1 cellular context compared by ENCODE assay signal in the genomic region with DNA sequence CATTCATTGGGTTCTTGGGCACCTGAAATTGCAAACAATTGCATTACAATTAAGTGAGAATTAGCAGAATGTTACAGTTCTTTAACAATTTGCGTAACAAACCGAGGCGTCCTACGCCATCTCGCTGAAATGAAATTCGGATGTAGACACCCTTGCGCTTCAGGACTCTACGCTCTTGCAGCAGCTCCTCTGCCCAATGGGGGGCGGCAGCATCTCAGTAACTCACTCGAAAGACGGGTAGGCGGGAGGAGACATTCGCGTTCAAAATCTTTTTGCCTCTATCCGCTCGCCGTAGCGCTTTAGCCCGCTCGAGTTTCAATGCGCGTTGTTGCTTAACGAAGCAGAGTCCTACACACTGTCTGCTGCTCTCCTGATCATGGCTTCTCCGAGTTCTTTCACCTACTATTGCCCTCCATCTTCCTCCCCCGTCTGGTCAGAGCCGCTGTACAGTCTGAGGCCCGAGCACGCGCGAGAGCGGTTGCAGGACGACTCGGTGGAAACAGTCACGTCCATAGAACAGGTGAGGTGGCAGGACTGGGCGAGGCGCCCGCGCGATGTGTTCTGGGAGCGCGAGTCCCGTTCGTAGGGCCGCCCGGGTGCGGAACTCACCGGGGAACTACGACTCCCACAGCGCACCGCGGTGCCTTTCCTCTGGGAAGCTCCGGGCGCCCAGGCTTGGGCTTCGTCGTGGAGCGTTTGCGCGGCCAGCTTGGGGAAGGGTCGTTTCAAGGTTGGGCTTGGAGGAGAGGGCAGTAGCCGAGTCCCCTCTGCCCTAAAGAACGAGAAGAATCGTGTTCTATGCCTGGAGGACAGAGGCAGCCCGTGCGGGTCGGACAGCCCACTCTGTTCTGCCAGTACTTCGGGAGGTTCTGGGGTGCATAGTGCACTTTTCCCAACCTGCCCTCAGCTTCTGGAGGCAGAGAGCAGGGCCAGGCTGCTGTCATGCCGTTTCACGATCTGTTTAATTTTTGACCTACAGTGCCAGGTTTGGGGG.
TF ChIP-seq lines count a peak whose summit lies in the region.

A gene with protein sequence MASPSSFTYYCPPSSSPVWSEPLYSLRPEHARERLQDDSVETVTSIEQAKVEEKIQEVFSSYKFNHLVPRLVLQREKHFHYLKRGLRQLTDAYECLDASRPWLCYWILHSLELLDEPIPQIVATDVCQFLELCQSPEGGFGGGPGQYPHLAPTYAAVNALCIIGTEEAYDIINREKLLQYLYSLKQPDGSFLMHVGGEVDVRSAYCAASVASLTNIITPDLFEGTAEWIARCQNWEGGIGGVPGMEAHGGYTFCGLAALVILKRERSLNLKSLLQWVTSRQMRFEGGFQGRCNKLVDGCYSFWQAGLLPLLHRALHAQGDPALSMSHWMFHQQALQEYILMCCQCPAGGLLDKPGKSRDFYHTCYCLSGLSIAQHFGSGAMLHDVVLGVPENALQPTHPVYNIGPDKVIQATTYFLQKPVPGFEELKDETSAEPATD (plus strand): TSS at position 318 of the 994 bp plus-strand sequence. CDS start 59 bp downstream, at position 377.

TF ChIP-seq in HepG2, 621 proteins besides CTCF, POLR2A, EP300 and RAD21 (continued from another document):
- no peak for TF ChIP-seq FOSL1 (CRISPR knock-in tag; IDR thresholded peaks at IDR 0.05; ENCODE audit: borderline replicate concordance)
- TF ChIP-seq, protein P1, sequence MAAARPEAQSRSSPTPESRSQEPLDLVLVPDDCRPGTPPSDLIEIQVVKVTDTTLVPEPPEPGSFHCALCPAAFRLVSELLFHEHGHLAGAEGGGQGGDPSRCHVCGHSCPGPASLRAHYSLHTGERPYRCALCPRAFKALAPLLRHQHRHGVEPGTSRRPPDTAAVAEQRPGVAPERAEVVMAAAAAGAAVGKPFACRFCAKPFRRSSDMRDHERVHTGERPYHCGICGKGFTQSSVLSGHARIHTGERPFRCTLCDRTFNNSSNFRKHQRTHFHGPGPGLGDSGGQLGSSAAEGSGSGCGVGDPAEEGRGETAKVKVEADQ (CRISPR knock-in tag; IDR thresholded peaks at IDR 0.05; ENCODE audit: borderline replicate concordance) = peak; percentile 45; the same call in 1 of the 2 replicates
- TF ChIP-seq NFIB (CRISPR knock-in tag; IDR thresholded peaks at IDR 0.05; ENCODE audit: borderline replicate concordance) = no peak
- TF ChIP-seq ZNF331 (CRISPR knock-in tag; IDR thresholded peaks at IDR 0.05) = peak; percentile 64
- TF ChIP-seq SP5 (CRISPR knock-in tag; IDR thresholded peaks at IDR 0.05; ENCODE audit: borderline replicate concordance, low read depth) = peak; percentile 35; the same call in 1 of the 2 replicates
- no peak for TF ChIP-seq RORA (CRISPR knock-in tag; IDR thresholded peaks at IDR 0.05)
- TF ChIP-seq XBP1 (CRISPR knock-in tag; IDR thresholded peaks at IDR 0.05) = peak; percentile 17; the same call in 1 of the 2 replicates
- TF ChIP-seq ZBTB49 (CRISPR knock-in tag; IDR thresholded peaks at IDR 0.05; ENCODE audit: borderline replicate concordance) = no peak
- TF ChIP-seq GLI4 (CRISPR knock-in tag; IDR thresholded peaks at IDR 0.05; ENCODE audit: borderline replicate concordance) = no peak
- TF ChIP-seq RBM39 (IDR thresholded peaks at IDR 0.05; ENCODE audit: low read depth, low read length, poor library complexity, severe bottlenecking) = peak; percentile 71
- TF ChIP-seq ZNF597 (CRISPR knock-in tag; IDR thresholded peaks at IDR 0.05) = no peak
- no peak; the same call in 1 of the 2 replicates for TF ChIP-seq ZNF20 (CRISPR knock-in tag; IDR thresholded peaks at IDR 0.05)
- peak; percentile 79; the same call in 1 of the 2 replicates for TF ChIP-seq ZNF318 (CRISPR knock-in tag; IDR thresholded peaks at IDR 0.05)
- peak; percentile 92; the same call in 1 of the 2 replicates for TF ChIP-seq TARDBP (CRISPR knock-in tag; IDR thresholded peaks at IDR 0.05)
- TF ChIP-seq ATF7-NPFF (CRISPR knock-in tag; IDR thresholded peaks at IDR 0.05; ENCODE audit: low read depth) = peak; percentile 52
